18 cellular contexts compared by ENCODE assay signal in the genomic region with DNA sequence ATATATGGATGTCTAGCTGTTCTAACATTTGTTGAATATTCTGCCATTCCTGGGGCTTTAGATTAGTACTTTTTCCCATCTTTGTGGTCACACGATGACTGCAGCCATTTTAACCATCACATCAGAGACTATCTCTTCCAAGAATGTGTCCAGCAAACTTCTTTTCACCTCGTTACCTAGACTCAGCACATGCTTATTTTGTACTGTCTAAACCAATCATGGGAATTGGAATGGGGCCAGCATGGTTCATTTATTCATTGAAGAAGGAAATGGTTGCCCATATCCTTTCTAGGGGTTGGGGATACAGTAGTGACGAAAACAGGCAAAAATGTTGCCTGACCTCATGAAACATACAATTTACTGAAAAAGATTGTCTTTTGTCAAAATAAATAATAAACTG. TPM values are rescaled to one million over a fixed set of nuclear protein-coding genes. Genes with fewer than 3 reads are reported as not detected.
A peak's percentile ranks its signal among the peaks of the same experiment; 100 is the strongest.
DNase-seq lines count a peak whose midpoint lies in the region; ATAC-seq, FAIRE-seq and TF ChIP-seq lines count a peak whose summit lies in the region.
"Had no signal": no experiment of that assay in that cellular context is flagged by ENCODE, and none has a peak within 500 bp of the region (broad histone marks: within the 10 kb centered on the region; RNA-seq: fewer than 3 reads in every experiment).

No MANE protein-coding gene starts in this region.

- no peak overlapping the region; the same call in none of the 2 replicates for H2AFZ ChIP-seq in GM12878 (ENCODE audit: control insufficient read depth, low read depth, low read length)
- H2AFZ ChIP-seq: GM23248 had no signal

- no peak overlapping the region for H3K9ac ChIP-seq in GM12878 (ENCODE audit: control insufficient read depth, insufficient read depth, low read length)
- H3K9ac ChIP-seq: GM23248 had no signal

- H3K9me3 Mint-ChIP-seq in CD8-positive, alpha-beta memory T cell = no peaks in the 10 kb centered on the region
- H3K9me3 Mint-ChIP-seq in IgD-negative memory B cell = no peaks in the 10 kb centered on the region
- H3K9me3 Mint-ChIP-seq in nephron = no peaks in the 10 kb centered on the region
- H3K9me3 Mint-ChIP-seq: CD8-positive, alpha-beta T cell had no signal

- H3K27me3 Mint-ChIP-seq in CD8-positive, alpha-beta memory T cell = no peaks in the 10 kb centered on the region
- H3K27me3 Mint-ChIP-seq in IgD-negative memory B cell = no peaks in the 10 kb centered on the region
- no peaks in the 10 kb centered on the region for H3K27me3 Mint-ChIP-seq in nephron (ENCODE audit: low read depth)

- WGBS in GM12878 (ENCODE audit: insufficient coverage, insufficient replicate concordance, low lambda C conversion rate, missing lambda C conversion rate) = 93% methylated on average over 3 of the region's 3 CpGs

- no peaks in the 10 kb centered on the region for H3K36me3 ChIP-seq in CD8-positive, alpha-beta memory T cell (ENCODE audit: insufficient read depth, low read length)
- no peaks in the 10 kb centered on the region for H3K36me3 ChIP-seq in GM12878 (ENCODE audit: control insufficient read depth in 2 of 2, insufficient read depth in 2 of 2, low read length in 1 of 2)

- intact Hi-C loops in GM12878 (cut with micrococcal nuclease; ENCODE audit: unreplicated experiment) = no loop called here

- no peak for TF ChIP-seq EP300 in GM12878 (IDR thresholded peaks at IDR 0.05; ENCODE audit: borderline replicate concordance in 1 of 2, control insufficient read depth in 1 of 2, low read depth in 2 of 2, low read length in 2 of 2)

- TF ChIP-seq CTCF in GM12878 (IDR thresholded peaks at IDR 0.05 in 2 of 3, conservative IDR thresholded peaks at IDR 0.05 in 1 of 3; ENCODE audit: control insufficient read depth in 2 of 3, extremely low read depth in 1 of 3, insufficient read depth in 1 of 3, low read depth in 3 of 3, low read length in 3 of 3) (no peak), nephron (IDR thresholded peaks at IDR 0.05; ENCODE audit: unreplicated experiment in 3 of 3) (no peak)

- no peak for TF ChIP-seq POLR2A in GM12878 (IDR thresholded peaks at IDR 0.05; ENCODE audit: low read depth, low read length)
- no peak for TF ChIP-seq POLR2A in GM18505 (IDR thresholded peaks at IDR 0.05; ENCODE audit: borderline replicate concordance, extremely low read depth, insufficient read depth, insufficient read length)

- DNase-seq in CD8-positive, alpha-beta memory T cell = no peak
- DNase-seq in GM12878 (ENCODE audit: low read depth, low spot score) (no peak), GM19240 (ENCODE audit: insufficient read length, low spot score) (no peak)
- DNase-seq: CD8-positive, alpha-beta T cell; GF-D8; GM23248; MV-4-11; NCI-H1417 treated with DMSO at 0.1 percent for 48 hours; NCI-H1930; NCI-H510A had no signal

- H3K4me1 Mint-ChIP-seq in CD8-positive, alpha-beta memory T cell = peaks cover 37 to 48% (median 46%) of the 10 kb centered on the region in 3 donors
- peaks cover 37 to 41% (median 38%) of the 10 kb centered on the region in 3 donors for H3K4me1 Mint-ChIP-seq in IgD-negative memory B cell
- H3K4me1 Mint-ChIP-seq in nephron = peaks cover 14% of the 10 kb centered on the region

- CTCF ChIA-PET in CD8-positive, alpha-beta memory T cell (lab: Charles Lee) = no interaction called here
- CTCF ChIA-PET in GM12878 (lab: Yijun Ruan, JAX) = interaction anchor here (0.8 to 2.5 kb wide), 3 partner anchors 18 to 162 kb away, joined by 3 to 7 read pairs (median 3); no protein-coding TSS in a partner anchor

- H3K27ac Mint-ChIP-seq in CD8-positive, alpha-beta memory T cell = peak overlapping the region in 5 of 8 donors; percentile 1 to 99 (median 66)
- peak overlapping the region; percentile 31 to 99 (median 87) for H3K27ac Mint-ChIP-seq in IgD-negative memory B cell
- no peak overlapping the region for H3K27ac Mint-ChIP-seq in nephron

- RAD21 ChIA-PET in GM12878 (lab: Charles Lee; ENCODE audit: unreplicated experiment) = interaction anchor here (1.1 to 5.4 kb wide), 6 partner anchors 8 to 194 kb away, joined by 4 to 54 read pairs (median 8); no protein-coding TSS in a partner anchor

- peaks cover 51% of the 10 kb centered on the region for H3K79me2 ChIP-seq in GM12878 (ENCODE audit: control insufficient read depth, insufficient read depth, low read length)

- TF ChIP-seq RAD21 in GM12878 (IDR thresholded peaks at IDR 0.05; ENCODE audit: insufficient read depth, low read depth, low read length) = no peak

- ATAC-seq in GM12878 (no peak), GM19324 (IDR thresholded peaks at IDR 0.05; ENCODE audit: low FRiP score, unreplicated experiment) (no peak), GM18505 (IDR thresholded peaks at IDR 0.05; ENCODE audit: unreplicated experiment) (no peak)
- ATAC-seq: CD8-positive, alpha-beta T cell; HCT116; Panc1; Right ventricle myocardium inferior had no signal

- POLR2A ChIA-PET in CD8-positive, alpha-beta memory T cell (lab: Charles Lee) = no interaction called here
- POLR2A ChIA-PET in GM12878 (lab: Charles Lee) = interaction anchor here (0.6 to 2.0 kb wide), 6 partner anchors 9 to 1229 kb away, joined by 3 to 7 read pairs (median 4); no protein-coding TSS in a partner anchor

- peaks cover 29% of the 10 kb centered on the region for H3K4me1 ChIP-seq in CD8-positive, alpha-beta memory T cell (ENCODE audit: insufficient read depth, low read length)
- H3K4me1 ChIP-seq in GM12878 (ENCODE audit: control insufficient read depth, insufficient read depth, low read length) = peaks cover 22% of the 10 kb centered on the region

- no peaks in the 10 kb centered on the region for H3K9me3 ChIP-seq in CD8-positive, alpha-beta memory T cell (ENCODE audit: low read length)
- H3K9me3 ChIP-seq in GM12878 (replicated peaks; ENCODE audit: control insufficient read depth, insufficient read depth, low read length) = no peaks in the 10 kb centered on the region; the same call in 1 of the 3 replicates

- SMC1A ChIA-PET in GM12878 (lab: Charles Lee; ENCODE audit: uncharacterized antibody, unreplicated experiment) = interaction anchor here (0.9 to 6.4 kb wide), 11 partner anchors 10 to 152 kb away, joined by 3 to 83 read pairs (median 7); no protein-coding TSS in a partner anchor

- peak overlapping the region in 1 of 7 donors; percentile 48 for H3K4me3 Mint-ChIP-seq in CD8-positive, alpha-beta memory T cell
- H3K4me3 Mint-ChIP-seq in IgD-negative memory B cell (peak overlapping the region in 1 of 4 donors; percentile 100), nephron (peak overlapping the region in 2 of 3 experiments; percentile 22 to 82)
- H3K4me3 Mint-ChIP-seq: CD8-positive, alpha-beta T cell had no signal

- H4K20me1 ChIP-seq in GM12878 (ENCODE audit: control insufficient read depth, insufficient read depth) = no peaks in the 10 kb centered on the region

- no peaks in the 10 kb centered on the region for H3K27me3 ChIP-seq in CD8-positive, alpha-beta memory T cell (ENCODE audit: insufficient read depth, low read length, poor library complexity, severe bottlenecking)
- no peaks in the 10 kb centered on the region for H3K27me3 ChIP-seq in GM12878 (replicated peaks in 1 of 2; ENCODE audit: control insufficient read depth in 2 of 2, insufficient read depth in 2 of 2, low read length in 1 of 2)

- H3K36me3 Mint-ChIP-seq in CD8-positive, alpha-beta memory T cell = peaks cover 0 to 12% (median 5%) of the 10 kb centered on the region in 3 donors
- H3K36me3 Mint-ChIP-seq in IgD-negative memory B cell = no peaks in the 10 kb centered on the region
- no peaks in the 10 kb centered on the region for H3K36me3 Mint-ChIP-seq in nephron (ENCODE audit: low read depth)

- in situ Hi-C loops in GM12878 (cut with MboI) = no loop called here

- FAIRE-seq in GM12878 (lab: Jason Lieb, UNC) = no peak

- no TSS peak for BruUV-seq in GM12878 (replicated peaks; lab: Mats Ljungman, UMichigan)

- no peak overlapping the region for H3K27ac ChIP-seq in CD8-positive, alpha-beta memory T cell (ENCODE audit: low read depth, low read length)
- peak overlapping the region; percentile 92; the same call in 1 of the 2 replicates for H3K27ac ChIP-seq in GM12878 (ENCODE audit: control insufficient read depth, insufficient read depth)
- H3K27ac ChIP-seq: GM23248, SK-N-MC had no signal

- H3K4me2 ChIP-seq in GM12878 (ENCODE audit: control insufficient read depth, insufficient read depth) = peak overlapping the region; percentile 85

- H3K4me3 ChIP-seq in CD8-positive, alpha-beta memory T cell (ENCODE audit: low read length) = no peak overlapping the region
- no peak overlapping the region for H3K4me3 ChIP-seq in GM12878
- H3K4me3 ChIP-seq: GM23248, SK-N-MC had no signal

TF ChIP-seq in GM12878, 131 proteins besides CTCF, POLR2A, EP300 and RAD21 (continues in another document):
- TF ChIP-seq JUNB (IDR thresholded peaks at IDR 0.05) = no peak

RNA-seq across cellular contexts. Expression of a gene that starts 2.5 kb away (rescaled TPM):
- 10 to 100 TPM; 27.6 to 30.4 TPM for total RNA-seq in CD8-positive, alpha-beta memory T cell
- polyA plus RNA-seq in CD8-positive, alpha-beta memory T cell = 21.8 TPM
- polyA plus RNA-seq in IgD-negative memory B cell = 32.9 TPM
- 46.3 and 46.4 TPM in 2 replicates for total RNA-seq in GM12878 (2013; cell fraction: nucleolus; rRNA removed)
- 55.5 and 71.2 TPM in 2 replicates for total RNA-seq in GM12878 (2014; rRNA removed)
- total RNA-seq in GM12878 (2014; rRNA removed; fragmentation: Illumina TruSeq; extraction: Trizol) = 75.0 and 76.5 TPM in 2 replicates
- total RNA-seq in GM12878 (2021) = 60.2 and 61.1 TPM in 2 replicates
- 20.9 TPM for polyA plus RNA-seq in GM12878 (2011; ENCODE audit: low read depth)
- 54.9 and 79.6 TPM in 2 replicates for polyA plus RNA-seq in GM12878 (2011; rRNA removed)
- polyA plus RNA-seq in GM12878 (2011; cell fraction: cytosol; rRNA removed) = 24.7 and 28.2 TPM in 2 replicates
- polyA plus RNA-seq in GM12878 (2011; cell fraction: nucleus; rRNA removed) = 32.3 and 35.6 TPM in 2 replicates
- 28.5 and 30.5 TPM in 2 replicates for polyA plus RNA-seq in GM12878 (2012)
- 78.0 and 91.0 TPM in 2 replicates for polyA plus RNA-seq in GM12878 (2014; fragmentation: Illumina TruSeq; extraction: Trizol)
- polyA plus RNA-seq in GM12878 (2014; fragmentation: Nextera tagmentation; extraction: Ambion mirVana) = 10 to 100 TPM; 26.5 to 32.1 TPM
- 42.5 and 46.5 TPM in 2 replicates for polyA plus RNA-seq in GM12878 (2014; rRNA removed)
- polyA plus RNA-seq in GM12878 (2016; fragmentation: Nextera tagmentation; extraction: Ambion mirVana) = 10 to 100 TPM; 59.1 to 63.8 TPM
- polyA minus RNA-seq in GM12878 (2011; rRNA and poly(A)+ RNA removed) = 28.8 and 33.4 TPM in 2 replicates
- 16.2 and 21.3 TPM in 2 replicates for polyA minus RNA-seq in GM12878 (2011; cell fraction: cytosol; rRNA and poly(A)+ RNA removed)
- polyA minus RNA-seq in GM12878 (2011; cell fraction: nucleus; rRNA and poly(A)+ RNA removed) = 20.3 and 28.8 TPM in 2 replicates

Comparison
In these comparisons a context has a peak if more than half of its experiments do, and no peak if none do; other contexts are left out.
1. H3K27ac Mint-ChIP-seq: peak in CD8-positive, alpha-beta memory T cell (5 of 8) and IgD-negative memory B cell (3 of 3); none in nephron (0 of 3).